Comparison of ENCODE assay signal across 19 cellular contexts in the genomic region with DNA sequence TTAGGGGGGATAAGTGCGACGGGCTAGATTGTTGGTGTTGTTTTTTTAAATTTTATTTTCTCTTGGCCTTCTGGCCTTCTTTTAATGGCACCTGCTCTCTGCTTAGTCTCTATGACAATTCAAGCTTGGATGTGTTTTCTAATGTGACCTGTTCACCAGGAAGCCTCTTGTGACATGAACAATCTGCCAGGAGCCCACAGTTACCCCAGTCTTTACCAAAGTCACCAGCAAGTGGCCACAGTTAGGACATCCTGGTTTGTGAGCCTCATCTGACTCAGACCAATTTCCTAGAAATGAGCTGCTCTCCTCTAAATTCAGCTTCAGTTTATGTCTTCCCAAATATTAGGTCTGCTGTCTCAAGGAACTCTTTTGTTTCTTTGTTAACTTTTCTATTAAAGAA.
"Had no signal": no experiment of that assay in that cellular context is flagged by ENCODE, and none has a peak within 500 bp of the region (broad histone marks: within the 10 kb centered on the region; RNA-seq: fewer than 3 reads in every experiment).

No MANE protein-coding gene starts in this region.

- DNase-seq: cortex of kidney; dorsolateral prefrontal cortex; effector CD8-positive, alpha-beta T cell; foreskin melanocyte; head of caudate nucleus; hippocampal formation; left colon; left ventricle myocardium superior; mesenchymal stem cell; midbrain; naive B cell; spleen; stimulated activated CD4-positive, alpha-beta T cell treated with anti-CD3 and anti-CD28 coated beads, Interleukin-15, amount 100 ng/mL, for 24 hours; stimulated activated CD4-positive, alpha-beta T cell treated with anti-CD3 and anti-CD28 coated beads, Interleukin-1b, Interleukin-23, amount 100 ng/mL, for 48 hours; stimulated activated CD4-positive, alpha-beta T cell treated with anti-CD3 and anti-CD28 coated beads, Interleukin-4, amount 100 ng/mL, for 24 hours; trophoblast cell had no signal

- ATAC-seq: left colon; left ventricle myocardium superior; sciatic nerve; stimulated activated memory B cell treated with anti-CD40 and anti-IgM and Interleukin-4, amounts not matched to agents 10 μg/mL and 1 μg/mL and 100 μg/mL, for 72 hours had no signal

- H3K9me3 ChIP-seq: neutrophil, spleen had no signal

- H3K4me1 Mint-ChIP-seq: stimulated activated memory B cell treated with anti-CD40 and anti-IgM and Interleukin-4, amounts not matched to agents 10 μg/mL and 1 μg/mL and 100 μg/mL, for 72 hours had no signal

- H3K27me3 Mint-ChIP-seq: naive B cell; stimulated activated memory B cell treated with anti-CD40 and anti-IgM and Interleukin-4, amounts not matched to agents 10 μg/mL and 1 μg/mL and 100 μg/mL, for 72 hours had no signal

- H3K27ac Mint-ChIP-seq: stimulated activated memory B cell treated with anti-CD40 and anti-IgM and Interleukin-4, amounts not matched to agents 10 μg/mL and 1 μg/mL and 100 μg/mL, for 72 hours had no signal

- H3K9me3 Mint-ChIP-seq: naive B cell; stimulated activated memory B cell treated with anti-CD40 and anti-IgM and Interleukin-4, amounts not matched to agents 10 μg/mL and 1 μg/mL and 100 μg/mL, for 72 hours had no signal

- H3K4me3 Mint-ChIP-seq: naive B cell; stimulated activated memory B cell treated with anti-CD40 and anti-IgM and Interleukin-4, amounts not matched to agents 10 μg/mL and 1 μg/mL and 100 μg/mL, for 72 hours had no signal
